8 cellular contexts compared by ENCODE assay signal in the genomic region with DNA sequence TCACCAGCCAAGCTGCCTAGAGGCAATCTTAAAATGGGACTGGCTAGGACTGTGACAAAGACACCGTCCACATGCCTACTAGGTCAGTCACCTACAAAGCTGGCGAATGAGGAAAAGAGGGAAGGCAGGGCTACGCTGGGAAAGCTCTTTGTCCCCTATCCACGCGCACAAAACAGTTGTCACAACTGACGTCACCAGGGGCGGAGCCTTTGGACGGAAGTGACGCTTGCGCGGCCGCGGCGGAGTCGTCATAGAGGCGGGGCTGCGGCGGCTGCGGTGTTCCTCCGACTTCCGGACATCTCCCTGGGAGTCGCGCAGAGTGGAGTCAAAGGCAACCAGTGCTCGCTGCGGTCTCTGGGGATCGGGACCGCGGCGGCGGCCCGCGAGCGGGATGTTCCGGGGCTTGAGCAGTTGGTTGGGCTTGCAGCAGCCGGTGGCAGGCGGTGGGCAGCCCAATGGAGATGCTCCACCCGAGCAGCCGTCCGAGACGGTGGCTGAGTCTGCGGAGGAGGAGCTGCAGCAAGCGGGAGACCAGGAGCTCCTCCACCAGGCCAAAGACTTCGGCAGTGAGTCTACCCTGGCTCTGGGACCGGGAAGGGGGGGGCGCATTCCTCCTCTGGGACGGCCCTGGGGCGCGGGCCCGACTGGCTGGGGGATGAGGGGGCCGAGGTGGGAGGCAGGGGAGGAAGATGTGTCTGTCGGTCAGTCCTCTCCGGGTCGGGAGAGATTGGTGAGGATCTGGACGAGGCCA. TPM values are rescaled to one million over a fixed set of nuclear protein-coding genes. Genes with fewer than 3 reads are reported as not detected.
DNase-seq lines count a peak whose midpoint lies in the region; ATAC-seq and TF ChIP-seq lines count a peak whose summit lies in the region.

A gene with protein sequence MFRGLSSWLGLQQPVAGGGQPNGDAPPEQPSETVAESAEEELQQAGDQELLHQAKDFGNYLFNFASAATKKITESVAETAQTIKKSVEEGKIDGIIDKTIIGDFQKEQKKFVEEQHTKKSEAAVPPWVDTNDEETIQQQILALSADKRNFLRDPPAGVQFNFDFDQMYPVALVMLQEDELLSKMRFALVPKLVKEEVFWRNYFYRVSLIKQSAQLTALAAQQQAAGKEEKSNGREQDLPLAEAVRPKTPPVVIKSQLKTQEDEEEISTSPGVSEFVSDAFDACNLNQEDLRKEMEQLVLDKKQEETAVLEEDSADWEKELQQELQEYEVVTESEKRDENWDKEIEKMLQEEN (plus strand): TSS at position 279 of the 751 bp plus-strand sequence. CDS start 113 bp downstream, at position 392.

- peak within 1 kb of the TSS; percentile 90 for H3K4me3 Mint-ChIP-seq in activated T-helper 2 cell treated with anti-CD3 and anti-CD28 coated beads, Interferon-gamma antibody, Interleukin-2, Interleukin-4, amounts not matched to agents 10 μg/mL and 5 μg/mL and 100 μg/mL, durations not matched to agents 14 hours and 24 hours and 36 hours (ENCODE audit: low read depth)
- peak within 1 kb of the TSS; percentile 87 to 97 (median 94) for H3K4me3 Mint-ChIP-seq in naive thymus-derived CD8-positive, alpha-beta T cell

- H3K27ac Mint-ChIP-seq in activated T-helper 2 cell treated with anti-CD3 and anti-CD28 coated beads, Interferon-gamma antibody, Interleukin-2, Interleukin-4, amounts not matched to agents 10 μg/mL and 5 μg/mL and 100 μg/mL, durations not matched to agents 14 hours and 24 hours and 36 hours, result peak within 1 kb of the TSS; percentile 90
- peak within 1 kb of the TSS; percentile 95 to 100 (median 99) for H3K27ac Mint-ChIP-seq in naive thymus-derived CD8-positive, alpha-beta T cell

- peaks cover 20% of the 10 kb centered on the region for H3K4me1 Mint-ChIP-seq in activated T-helper 2 cell treated with anti-CD3 and anti-CD28 coated beads, Interferon-gamma antibody, Interleukin-2, Interleukin-4, amounts not matched to agents 10 μg/mL and 5 μg/mL and 100 μg/mL, durations not matched to agents 14 hours and 24 hours and 36 hours (ENCODE audit: low read depth)
- H3K4me1 Mint-ChIP-seq in naive thymus-derived CD8-positive, alpha-beta T cell, result peaks cover 12 to 40% (median 37%) of the 10 kb centered on the region in 4 donors

- H3K36me3 ChIP-seq in RWPE2 (ENCODE audit: low read depth), result no peaks in the 10 kb centered on the region

- ATAC-seq in RWPE2 (ENCODE audit: low read depth), result peak; percentile 91
- ATAC-seq in naive thymus-derived CD8-positive, alpha-beta T cell, result peak; percentile 90 to 91

- DNase-seq in EH (ENCODE audit: low read depth), result peak; percentile 95
- peak; percentile 95 for DNase-seq in H4 (ENCODE audit: low spot score)
- peak; percentile 92 for DNase-seq in LoVo (ENCODE audit: low spot score)
- peak; percentile 87 for DNase-seq in RWPE2 (ENCODE audit: low spot score)
- DNase-seq in activated T-helper 2 cell treated with anti-CD3 and anti-CD28 coated beads, Interferon-gamma antibody, Interleukin-2, Interleukin-4, amounts not matched to agents 10 μg/mL and 5 μg/mL and 100 μg/mL, durations not matched to agents 14 hours and 24 hours and 36 hours (ENCODE audit: low spot score), result peak; percentile 88
- DNase-seq in fibroblast of mammary gland (ENCODE audit: low read depth), result peak; percentile 99
- DNase-seq in naive thymus-derived CD8-positive, alpha-beta T cell, result peak; percentile 80 to 100 (median 92)
- peak; percentile 84 to 99 (median 92) for DNase-seq in stimulated activated naive CD4-positive, alpha-beta T cell (lab: John Stamatoyannopoulos, UW)

- intact Hi-C loops in activated T-helper 2 cell treated with anti-CD3 and anti-CD28 coated beads, Interferon-gamma antibody, Interleukin-2, Interleukin-4, amounts not matched to agents 10 μg/mL and 5 μg/mL and 100 μg/mL, durations not matched to agents 14 hours and 24 hours and 36 hours (cut with micrococcal nuclease), result loop anchor here (2.0 to 10.0 kb wide), 3 partner anchors 67 to 965 kb away; a partner anchor contains a TSS

- peak; percentile 7 for TF ChIP-seq CTCF in RWPE2 (IDR thresholded peaks at IDR 0.05; ENCODE audit: poor library complexity, severe bottlenecking)
- no peak for TF ChIP-seq CTCF in fibroblast of mammary gland (conservative IDR thresholded peaks at IDR 0.05; ENCODE audit: control insufficient read depth, insufficient read depth, low read depth, low read length)

- H3K4me3 ChIP-seq in RWPE2 (ENCODE audit: severe bottlenecking), result peak within 1 kb of the TSS; percentile 95
- peak within 1 kb of the TSS; percentile 89 for H3K4me3 ChIP-seq in fibroblast of mammary gland (ENCODE audit: control insufficient read depth, low read depth, low read length)

- no peaks in the 10 kb centered on the region for H3K4me1 ChIP-seq in RWPE2 (ENCODE audit: insufficient read depth, poor library complexity, severe bottlenecking)

- H3K27ac ChIP-seq in RWPE2 (ENCODE audit: poor library complexity, severe bottlenecking), result peak within 1 kb of the TSS; percentile 47

- no peaks in the 10 kb centered on the region for H3K27me3 ChIP-seq in RWPE2 (ENCODE audit: insufficient read depth, poor library complexity, severe bottlenecking)

- no peaks in the 10 kb centered on the region for H3K9me3 ChIP-seq in RWPE2 (ENCODE audit: severe bottlenecking)

- no peaks in the 10 kb centered on the region for H3K9me3 Mint-ChIP-seq in activated T-helper 2 cell treated with anti-CD3 and anti-CD28 coated beads, Interferon-gamma antibody, Interleukin-2, Interleukin-4, amounts not matched to agents 10 μg/mL and 5 μg/mL and 100 μg/mL, durations not matched to agents 14 hours and 24 hours and 36 hours
- H3K9me3 Mint-ChIP-seq in naive thymus-derived CD8-positive, alpha-beta T cell, result no peaks in the 10 kb centered on the region

- H3K36me3 Mint-ChIP-seq in activated T-helper 2 cell treated with anti-CD3 and anti-CD28 coated beads, Interferon-gamma antibody, Interleukin-2, Interleukin-4, amounts not matched to agents 10 μg/mL and 5 μg/mL and 100 μg/mL, durations not matched to agents 14 hours and 24 hours and 36 hours (ENCODE audit: low read depth), result peaks cover 10% of the 10 kb centered on the region
- peaks cover 0 to 12% (median 0%) of the 10 kb centered on the region in 3 donors for H3K36me3 Mint-ChIP-seq in naive thymus-derived CD8-positive, alpha-beta T cell

- H3K27me3 Mint-ChIP-seq in activated T-helper 2 cell treated with anti-CD3 and anti-CD28 coated beads, Interferon-gamma antibody, Interleukin-2, Interleukin-4, amounts not matched to agents 10 μg/mL and 5 μg/mL and 100 μg/mL, durations not matched to agents 14 hours and 24 hours and 36 hours (ENCODE audit: low read depth), result no peaks in the 10 kb centered on the region
- peaks cover 0 to 2% (median 0%) of the 10 kb centered on the region in 5 donors for H3K27me3 Mint-ChIP-seq in naive thymus-derived CD8-positive, alpha-beta T cell

- POLR2A ChIA-PET in naive thymus-derived CD8-positive, alpha-beta T cell (lab: Charles Lee), result interaction anchor here (0.6 to 1.3 kb wide), 6 partner anchors 31 to 865 kb away, joined by 3 to 4 read pairs (median 4); a partner anchor contains a TSS

RNA-seq across cellular contexts. Expression of the gene that starts here (rescaled TPM):
- total RNA-seq in H4 (2014; rRNA removed; shearing (Covaris generic)), result 17.0 and 21.3 TPM in 2 replicates
- 21.3 and 22.6 TPM in 2 replicates for total RNA-seq in activated T-helper 2 cell treated with anti-CD3 and anti-CD28 coated beads, Interferon-gamma antibody, Interleukin-2, Interleukin-4, amounts not matched to agents 10 μg/mL and 5 μg/mL and 100 μg/mL, durations not matched to agents 14 hours and 24 hours and 36 hours
- total RNA-seq in naive thymus-derived CD8-positive, alpha-beta T cell, result 10 to 100 TPM; 13.6 to 16.4 TPM
- 10 to 100 TPM; 13.3 to 17.8 (median 16.7) TPM for polyA plus RNA-seq in naive thymus-derived CD8-positive, alpha-beta T cell

Comparison
In these comparisons a context has a peak if more than half of its experiments do, and no peak if none do; other contexts are left out.
1. Peak in every context shown above with its lines: DNase-seq, ATAC-seq, H3K4me3 ChIP-seq and H3K27ac ChIP-seq.